Comparison of ENCODE assay signal across 8 cellular contexts in genomic region chr20:34516038-34516873, GRCh38. TPM values are rescaled to one million over a fixed set of nuclear protein-coding genes. Genes with fewer than 3 reads are reported as not detected.
A peak's percentile ranks its signal among the peaks of the same experiment; 100 is the strongest.
DNase-seq lines count a peak whose midpoint lies in the region; ATAC-seq and TF ChIP-seq lines count a peak whose summit lies in the region.

TSS of gene DYNLRB1 (plus strand) at chr20:34516422. CDS start at chr20:34516459, 37 bp downstream.

- no peak for TF ChIP-seq CTCF in AG04449 (IDR thresholded peaks at IDR 0.05; ENCODE audit: insufficient read depth, low read length, missing control alignments)
- no peak for TF ChIP-seq CTCF in WI38 (IDR thresholded peaks at IDR 0.05; ENCODE audit: low read depth, low read length)
- no peak for TF ChIP-seq CTCF in mammary epithelial cell (conservative IDR thresholded peaks at IDR 0.05 in 1 of 2, IDR thresholded peaks at IDR 0.05 in 1 of 2; ENCODE audit: extremely low read depth in 1 of 2, insufficient read depth in 1 of 2, low read depth in 1 of 2, low read length in 2 of 2)

- H3K4me2 ChIP-seq in mammary epithelial cell (ENCODE audit: insufficient read depth, low read depth, low read length) = peak within 1 kb of the TSS; percentile 85

- BruUV-seq in mammary epithelial cell (replicated peaks; lab: Mats Ljungman, UMichigan) = TSS peak; percentile 36

- in situ Hi-C loops in mammary epithelial cell (cut with MboI; ENCODE audit: low sequenced_read_pairs in 2 of 2) = loop anchor here in 1 of 2 donors (25.0 kb wide), 1 partner anchor 204 kb away; the partner anchor contains the start of gene AHCY

- H3K4me3 ChIP-seq in AG04449 (ENCODE audit: low read depth, low read length) (peak within 1 kb of the TSS; percentile 88), WI38 (ENCODE audit: low read depth, low read length) (peak within 1 kb of the TSS; percentile 92), mammary epithelial cell (replicated peaks in 1 of 3; ENCODE audit: insufficient read depth in 1 of 3, low read depth in 2 of 3, low read length in 3 of 3) (peak within 1 kb of the TSS; percentile 63 to 89 (median 85)), iPS-20b (ENCODE audit: low read length) (peak within 1 kb of the TSS; percentile 99), skin epidermis (peak within 1 kb of the TSS; percentile 42 to 84 (median 61))

- no peaks in the 10 kb centered on the region for H4K20me1 ChIP-seq in mammary epithelial cell (ENCODE audit: insufficient read depth, low read length)

- H3K27ac ChIP-seq in mammary epithelial cell (ENCODE audit: insufficient read depth, low read depth, low read length) = peak within 1 kb of the TSS; percentile 73
- H3K27ac ChIP-seq in iPS-20b (ENCODE audit: low read length) = peak within 1 kb of the TSS; percentile 82
- peak within 1 kb of the TSS; percentile 49 to 99 (median 94) for H3K27ac ChIP-seq in skin epidermis

- CTCF ChIA-PET in AG04449 (lab: Yijun Ruan, JAX) (interaction anchor here (1.1 to 4.0 kb wide), 7 partner anchors 9 to 325 kb away, joined by 3 to 67 read pairs (median 6); no protein-coding TSS in a partner anchor), mammary epithelial cell (lab: Charles Lee; ENCODE audit: low non-redundant PET) (interaction anchor here (0.5 kb wide), 1 partner anchor 191 kb away, joined by 3 read pairs; no protein-coding TSS in a partner anchor)

- H3K79me2 ChIP-seq in mammary epithelial cell (ENCODE audit: insufficient read depth, low read length) = peaks cover 53% of the 10 kb centered on the region

- H3K9ac ChIP-seq in mammary epithelial cell (ENCODE audit: insufficient read depth, low read length) = peak within 1 kb of the TSS; percentile 73
- H3K9ac ChIP-seq in iPS-20b (ENCODE audit: low read depth, low read length) = peak within 1 kb of the TSS; percentile 88

- H3K9me3 ChIP-seq in mammary epithelial cell (replicated peaks; ENCODE audit: insufficient read depth, low read length) (no peaks in the 10 kb centered on the region), iPS-20b (ENCODE audit: insufficient read depth, low read depth, low read length) (no peaks in the 10 kb centered on the region)

- WGBS in mammary epithelial cell (ENCODE audit: low coverage, missing lambda C conversion rate) = 2% methylated on average over 15 of the region's 61 CpGs

- dilution Hi-C loops in mammary epithelial cell (cut with HindIII; ENCODE audit: low sequenced_read_pairs) = loop anchor here (5.0 kb wide), 1 partner anchor 59 kb away; no protein-coding TSS in a partner anchor

- H3K4me1 ChIP-seq in mammary epithelial cell (ENCODE audit: insufficient read depth, low read length) (peaks cover 20% of the 10 kb centered on the region), iPS-20b (ENCODE audit: insufficient read depth, low read length) (no peaks in the 10 kb centered on the region)

- peak within 1 kb of the TSS; percentile 82 for H2AFZ ChIP-seq in mammary epithelial cell (ENCODE audit: low read depth, low read length)

- peaks cover 10% of the 10 kb centered on the region for H3K36me3 ChIP-seq in mammary epithelial cell (ENCODE audit: insufficient read depth, low read length)
- H3K36me3 ChIP-seq in iPS-20b (ENCODE audit: insufficient read depth, low read depth, low read length) = peaks cover 13% of the 10 kb centered on the region; the same call in 1 of the 2 replicates

- peak; percentile 74 for ATAC-seq in GM18873 (IDR thresholded peaks at IDR 0.05; ENCODE audit: low FRiP score, unreplicated experiment)
- ATAC-seq in HG03139 (IDR thresholded peaks at IDR 0.05; ENCODE audit: unreplicated experiment) = peak; percentile 50

- H3K27me3 ChIP-seq in mammary epithelial cell (ENCODE audit: insufficient read depth, low read length) (no peaks in the 10 kb centered on the region), iPS-20b (ENCODE audit: insufficient read depth, low read length) (no peaks in the 10 kb centered on the region)

- DNase-seq in AG04449 (ENCODE audit: low read depth, low spot score) = peak; percentile 82
- DNase-seq in NCI-H2227 treated with DMSO at 0.1 percent for 48 hours (lab: John Stamatoyannopoulos, UW) = peak; percentile 96
- DNase-seq in mammary epithelial cell = peak; percentile 91

- POLR2A ChIA-PET in AG04449 (lab: Yijun Ruan, JAX) = interaction anchor here (0.9 to 1.9 kb wide), 4 partner anchors 10 to 153 kb away, joined by 3 to 6 read pairs (median 4); partner anchors contain the start of gene ITCH

- intact Hi-C loops in mammary epithelial cell (cut with micrococcal nuclease) = loop anchor here (1.0 kb wide), 1 partner anchor 10 kb away; no protein-coding TSS in a partner anchor

RNA-seq across cellular contexts. Expression of gene DYNLRB1, which starts in this region (rescaled TPM):
- 10 to 100 TPM; 55.5 to 95.6 TPM for total RNA-seq in mammary epithelial cell
- 230 TPM for polyA plus RNA-seq in mammary epithelial cell
- polyA minus RNA-seq in mammary epithelial cell = 158 TPM

Comparison
In these comparisons a context has a peak if more than half of its experiments do, and no peak if none do; other contexts are left out.
1. Peak in every context shown above with its lines: DNase-seq, ATAC-seq, H3K4me3 ChIP-seq and H3K27ac ChIP-seq.